In genomic region chr10:132601567-132601966, GRCh38 we compare ENCODE assay signal across 7 cellular contexts.
"Had no signal": no experiment of that assay in that cellular context is flagged by ENCODE, and none has a peak within 500 bp of the region (broad histone marks: within the 10 kb centered on the region; RNA-seq: fewer than 3 reads in every experiment).

No MANE protein-coding gene starts in this region.

- DNase-seq: GM23248, GOT3, H7, HFFc6 had no signal

- ATAC-seq: HCT116, HepG2 had no signal

- H3K27ac Mint-ChIP-seq: HFFc6, IgD-negative memory B cell had no signal

- H3K27me3 Mint-ChIP-seq: IgD-negative memory B cell had no signal

- H3K4me3 Mint-ChIP-seq: HFFc6 had no signal
